In the genomic region with DNA sequence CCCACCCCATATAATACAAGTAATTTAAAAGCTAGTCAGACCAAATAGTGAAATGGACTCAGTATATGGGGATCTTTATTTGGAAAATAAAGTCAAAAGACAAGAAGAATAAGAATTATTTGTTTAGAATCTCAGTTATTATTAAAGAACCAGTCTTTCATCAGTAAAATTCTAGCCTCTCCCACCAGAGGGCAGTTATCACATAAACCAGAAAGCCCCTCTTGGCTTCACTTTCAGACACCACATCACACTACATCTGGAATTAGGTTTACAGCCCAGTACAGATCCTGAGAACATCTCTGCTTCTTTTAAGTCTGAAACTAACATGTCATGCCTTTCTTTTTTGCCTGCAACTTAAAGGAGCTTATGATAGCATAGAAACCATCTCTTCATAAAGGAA, we compare ENCODE assay signal across 8 cellular contexts. TPM values are rescaled to one million over a fixed set of nuclear protein-coding genes. Genes with fewer than 3 reads are reported as not detected.
DNase-seq lines count a peak whose midpoint lies in the region; ATAC-seq and TF ChIP-seq lines count a peak whose summit lies in the region.

No MANE protein-coding gene starts in this region.

- no peak overlapping the region for H3K14ac ChIP-seq in IMR-90 (replicated peaks; ENCODE audit: low read depth, low read length)

- no peak overlapping the region for H2AK5ac ChIP-seq in IMR-90 (ENCODE audit: low read depth, low read length)

- H3K4me1 ChIP-seq in IMR-90 (ENCODE audit: control insufficient read depth, insufficient read depth, low read length): no peaks in the 10 kb centered on the region
- H3K4me1 ChIP-seq in body of pancreas: no peaks in the 10 kb centered on the region

- H3K4me3 ChIP-seq in GM12865 (ENCODE audit: low read depth, low read length) (no peak overlapping the region), IMR-90 (ENCODE audit: insufficient read depth, low read depth, low read length) (no peak overlapping the region), body of pancreas (no peak overlapping the region)

- H4K8ac ChIP-seq in IMR-90 (ENCODE audit: low read depth in 2 of 2, low read length in 2 of 2): no peak overlapping the region

- H3K9me3 Mint-ChIP-seq in nephron progenitor cell: peaks cover 5% of the 10 kb centered on the region

- no peaks in the 10 kb centered on the region for H3K9me1 ChIP-seq in IMR-90 (ENCODE audit: insufficient read depth, low read length)

- no peak overlapping the region for H3K9ac ChIP-seq in IMR-90 (ENCODE audit: low read depth, low read length)

- in situ Hi-C loops in IMR-90 (cut with MboI; ENCODE audit: low sequenced_read_pairs): no loop called here

- H3K36me3 ChIP-seq in IMR-90 (ENCODE audit: control insufficient read depth, insufficient read depth, low read length) (no peaks in the 10 kb centered on the region), body of pancreas (replicated peaks in 1 of 2; ENCODE audit: insufficient read depth in 1 of 2, low read depth in 2 of 2) (no peaks in the 10 kb centered on the region)

- no peaks in the 10 kb centered on the region for H3K27me3 Mint-ChIP-seq in nephron progenitor cell (ENCODE audit: low read depth, poor library complexity)

- H3K9me3 ChIP-seq in IMR-90 (ENCODE audit: control insufficient read depth, insufficient read depth, low read length) (no peaks in the 10 kb centered on the region), body of pancreas (no peaks in the 10 kb centered on the region)

- intact Hi-C loops in IMR-90 (cut with micrococcal nuclease): loop anchor here (1.0 to 10.0 kb wide), 3 partner anchors 46 to 459 kb away; no protein-coding TSS in a partner anchor
- intact Hi-C loops in body of pancreas (cut with DNase I): no loop called here

- no peak overlapping the region for H2BK5ac ChIP-seq in IMR-90 (ENCODE audit: low read depth, low read length, poor library complexity, severe bottlenecking)

- no peak overlapping the region for H3K56ac ChIP-seq in IMR-90 (ENCODE audit: extremely low read depth, insufficient read depth, low read length)

- no peak overlapping the region for H3K4ac ChIP-seq in IMR-90 (ENCODE audit: low read depth, low read length)

- no peak overlapping the region for H2BK15ac ChIP-seq in IMR-90 (ENCODE audit: low read depth, low read length)

- H3K18ac ChIP-seq in IMR-90 (ENCODE audit: low read depth, low read length): no peak overlapping the region

- CTCF ChIA-PET in IMR-90 (lab: Yijun Ruan, JAX): interaction anchor here (0.6 to 2.3 kb wide), 7 partner anchors 12 to 713 kb away, joined by 3 to 18 read pairs (median 4); a partner anchor contains a TSS

- no peak overlapping the region for H4K91ac ChIP-seq in IMR-90 (ENCODE audit: insufficient read depth, low read depth, low read length)

- ATAC-seq in IMR-90 (ENCODE audit: low read depth): peak; percentile 67
- ATAC-seq in body of pancreas: no peak

- H4K5ac ChIP-seq in IMR-90 (ENCODE audit: low read depth, low read length): no peak overlapping the region

- no peak for TF ChIP-seq POLR2A in IMR-90 (IDR thresholded peaks at IDR 0.05; ENCODE audit: low read depth, low read length)
- no peak for TF ChIP-seq POLR2A in body of pancreas (IDR thresholded peaks at IDR 0.05)

- no peak overlapping the region for H3K23ac ChIP-seq in IMR-90 (ENCODE audit: low read depth, low read length)

- H2AK9ac ChIP-seq in IMR-90 (replicated peaks; ENCODE audit: low read depth, low read length, poor library complexity): no peak overlapping the region

- H2BK20ac ChIP-seq in IMR-90 (ENCODE audit: low read depth, low read length): no peak overlapping the region

- peak; percentile 73 for TF ChIP-seq RAD21 in IMR-90 (IDR thresholded peaks at IDR 0.05; ENCODE audit: low read length)

- no peaks in the 10 kb centered on the region for H4K20me1 ChIP-seq in IMR-90 (ENCODE audit: insufficient read depth, low read length)

- no TSS peak for BruUV-seq in IMR-90 (replicated peaks; lab: Mats Ljungman, UMichigan)

- TF ChIP-seq CTCF in GM12865 (IDR thresholded peaks at IDR 0.05; ENCODE audit: insufficient read depth, low read depth, low read length, missing control alignments) (peak; percentile 28), IMR-90 (conservative IDR thresholded peaks at IDR 0.05; ENCODE audit: low read depth, low read length) (peak; percentile 69), body of pancreas (IDR thresholded peaks at IDR 0.05) (peak in 4 of 7 experiments; percentile 7 to 38 (median 20)), nephron progenitor cell (IDR thresholded peaks at IDR 0.05) (peak; percentile 48)

- POLR2A ChIA-PET in IMR-90 (lab: Charles Lee; ENCODE audit: unreplicated experiment): interaction anchor here (0.5 kb wide), 1 partner anchor 187 kb away, joined by 8 read pairs; no protein-coding TSS in a partner anchor

- H2AFZ ChIP-seq in IMR-90 (replicated peaks; ENCODE audit: low read length, poor library complexity): no peak overlapping the region

- H3K27ac ChIP-seq in IMR-90 (ENCODE audit: insufficient read depth, low read length) (no peak overlapping the region), body of pancreas (no peak overlapping the region)

- dilution Hi-C loops in IMR-90 (cut with HindIII; ENCODE audit: low sequenced_read_pairs, unreplicated experiment): no loop called here

- no peak overlapping the region for H3K4me2 ChIP-seq in IMR-90 (ENCODE audit: low read depth, low read length)

- no peaks in the 10 kb centered on the region for H3K4me1 Mint-ChIP-seq in nephron progenitor cell

- no peak overlapping the region for H3K4me3 Mint-ChIP-seq in nephron progenitor cell

- peaks cover 15% of the 10 kb centered on the region for H3K27me3 ChIP-seq in IMR-90 (ENCODE audit: control insufficient read depth, insufficient read depth, low read length)
- H3K27me3 ChIP-seq in body of pancreas: no peaks in the 10 kb centered on the region

- H2BK120ac ChIP-seq in IMR-90 (ENCODE audit: low read depth, low read length): no peak overlapping the region

- H3K79me1 ChIP-seq in IMR-90 (ENCODE audit: low read depth in 1 of 2, low read length in 2 of 2): no peaks in the 10 kb centered on the region

- DNase-seq in GM12865 (ENCODE audit: low read depth) (peak; percentile 45), IMR-90 (peak; percentile 63), body of pancreas (no peak), nephron progenitor cell (no peak), cerebellum (ENCODE audit: low spot score) (no peak), NCI-H774 (lab: John Stamatoyannopoulos, UW) (no peak), occipital lobe (lab: John Stamatoyannopoulos, UW) (no peak)
- no peak for DNase-seq in activated CD8-positive, alpha-beta memory T cell treated with anti-CD3 and anti-CD28 coated beads for 24 hours

- H3K27ac Mint-ChIP-seq in nephron progenitor cell: no peak overlapping the region

- H3K36me3 Mint-ChIP-seq in nephron progenitor cell (ENCODE audit: low read depth): no peaks in the 10 kb centered on the region

TF ChIP-seq in IMR-90, 13 proteins besides CTCF, POLR2A, EP300 and RAD21:
- TF ChIP-seq SMC3 (IDR thresholded peaks at IDR 0.05; ENCODE audit: low read depth, low read length): peak; percentile 88
- no peak for TF ChIP-seq MXI1 (IDR thresholded peaks at IDR 0.05; ENCODE audit: borderline replicate concordance, low read depth, low read length)
- TF ChIP-seq FOS (IDR thresholded peaks at IDR 0.05; ENCODE audit: low read depth, low read length): no peak
- no peak for TF ChIP-seq RFX5 (IDR thresholded peaks at IDR 0.05; ENCODE audit: low read depth, low read length)
- no peak for TF ChIP-seq BHLHE40 (IDR thresholded peaks at IDR 0.05; ENCODE audit: low read depth, low read length)

RNA-seq across cellular contexts. Expression of a gene that starts 12.2 kb away (rescaled TPM):
- total RNA-seq in IMR-90 (2012; rRNA removed) (0.54 TPM in 1 of 2 replicates, not detected in the other), body of pancreas (not detected), cerebellum (not detected), occipital lobe (0.47 TPM)
- polyA plus RNA-seq in IMR-90 (2012; rRNA removed): 0.31 and 0.98 TPM in 2 replicates
- polyA plus RNA-seq in IMR-90 (2012; cell fraction: cytosol; rRNA removed): 0.56 and 0.67 TPM in 2 replicates
- 0.20 and 0.47 TPM in 2 replicates for polyA plus RNA-seq in IMR-90 (2012; cell fraction: nucleus; rRNA removed; ENCODE audit: low replicate concordance)

Comparison
In these comparisons a context has a peak if more than half of its experiments do, and no peak if none do; other contexts are left out.
1. DNase-seq: peak in GM12865 (single experiment) and IMR-90 (single experiment); none in body of pancreas (0 of 4), nephron progenitor cell (single experiment), cerebellum (single experiment), activated CD8-positive, alpha-beta memory T cell treated with anti-CD3 and anti-CD28 coated beads for 24 hours (single experiment), NCI-H774 (single experiment) and occipital lobe (single experiment).
2. Peak in every context shown above with its lines, with median percentiles within 50 percentile points of each other: CTCF ChIP-seq.